1 cellular context compared by ENCODE assay signal in genomic region chr13:40665061-40665753, GRCh38.
TF ChIP-seq lines count a peak whose summit lies in the region.

No MANE protein-coding gene starts in this region.

TF ChIP-seq in HEK293, 187 proteins besides CTCF, POLR2A, EP300 and RAD21 (continued from another document and continues in another):
- TF ChIP-seq, protein P1, sequence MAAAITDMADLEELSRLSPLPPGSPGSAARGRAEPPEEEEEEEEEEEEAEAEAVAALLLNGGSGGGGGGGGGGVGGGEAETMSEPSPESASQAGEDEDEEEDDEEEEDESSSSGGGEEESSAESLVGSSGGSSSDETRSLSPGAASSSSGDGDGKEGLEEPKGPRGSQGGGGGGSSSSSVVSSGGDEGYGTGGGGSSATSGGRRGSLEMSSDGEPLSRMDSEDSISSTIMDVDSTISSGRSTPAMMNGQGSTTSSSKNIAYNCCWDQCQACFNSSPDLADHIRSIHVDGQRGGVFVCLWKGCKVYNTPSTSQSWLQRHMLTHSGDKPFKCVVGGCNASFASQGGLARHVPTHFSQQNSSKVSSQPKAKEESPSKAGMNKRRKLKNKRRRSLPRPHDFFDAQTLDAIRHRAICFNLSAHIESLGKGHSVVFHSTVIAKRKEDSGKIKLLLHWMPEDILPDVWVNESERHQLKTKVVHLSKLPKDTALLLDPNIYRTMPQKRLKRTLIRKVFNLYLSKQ (tag by site-specific recombination; IDR thresholded peaks at IDR 0.05; ENCODE audit: borderline replicate concordance) = no peak
- TF ChIP-seq ZNF274 (IDR thresholded peaks at IDR 0.05; ENCODE audit: low read length) (no peak), ZNF274 (tag by site-specific recombination; IDR thresholded peaks at IDR 0.05; ENCODE audit: borderline replicate concordance) (no peak), ZNF571 (tag by site-specific recombination; IDR thresholded peaks at IDR 0.05) (no peak), ZNF76 (tag by site-specific recombination; IDR thresholded peaks at IDR 0.05; ENCODE audit: borderline replicate concordance, low read depth) (no peak), ZNF426 (tag by site-specific recombination; IDR thresholded peaks at IDR 0.05) (no peak), KLF16 (tag by site-specific recombination; IDR thresholded peaks at IDR 0.05) (0 out of 2 replicates have a peak, but pooled peaks have one; percentile 14), ZNF26 (tag by site-specific recombination; IDR thresholded peaks at IDR 0.05) (no peak), TCF7L2 (IDR thresholded peaks at IDR 0.05; ENCODE audit: borderline replicate concordance, low read depth, low read length) (no peak), ZNF16 (tag by site-specific recombination; IDR thresholded peaks at IDR 0.05; ENCODE audit: low read depth) (no peak), MZF1 (tag by site-specific recombination; IDR thresholded peaks at IDR 0.05; ENCODE audit: borderline replicate concordance) (no peak), ZNF404 (tag by site-specific recombination; IDR thresholded peaks at IDR 0.05) (no peak), ZNF23 (tag by site-specific recombination; IDR thresholded peaks at IDR 0.05; ENCODE audit: borderline replicate concordance) (no peak), OVOL3 (tag by site-specific recombination; IDR thresholded peaks at IDR 0.05) (no peak), MEIS1 (CRISPR knock-in tag; IDR thresholded peaks at IDR 0.05; ENCODE audit: borderline replicate concordance) (no peak), ZNF140 (tag by site-specific recombination; IDR thresholded peaks at IDR 0.05) (no peak), ZNF664 (tag by site-specific recombination; IDR thresholded peaks at IDR 0.05) (no peak), ZBTB8A (tag by site-specific recombination; IDR thresholded peaks at IDR 0.05) (0 out of 2 replicates have a peak, but pooled peaks have one; percentile 9), ZNF580 (tag by site-specific recombination; IDR thresholded peaks at IDR 0.05) (no peak), ZNF335 (tag by site-specific recombination; conservative IDR thresholded peaks at IDR 0.05) (peak; percentile 15), PBX3 (CRISPR knock-in tag; IDR thresholded peaks at IDR 0.05) (no peak), ZNF623 (tag by site-specific recombination; IDR thresholded peaks at IDR 0.05) (no peak), ZNF596 (tag by site-specific recombination; IDR thresholded peaks at IDR 0.05) (0 out of 2 replicates have a peak, but pooled peaks have one; percentile 1), ZNF48 (tag by site-specific recombination; IDR thresholded peaks at IDR 0.05) (no peak), ZNF677 (tag by site-specific recombination; IDR thresholded peaks at IDR 0.05) (no peak), ZNF221 (tag by site-specific recombination; IDR thresholded peaks at IDR 0.05; ENCODE audit: borderline replicate concordance) (no peak), ZBTB17 (tag by site-specific recombination; IDR thresholded peaks at IDR 0.05) (peak; percentile 90), ZNF157 (tag by site-specific recombination; IDR thresholded peaks at IDR 0.05) (no peak), ZNF830 (tag by site-specific recombination; IDR thresholded peaks at IDR 0.05; ENCODE audit: low read depth) (no peak), ZNF239 (tag by site-specific recombination; IDR thresholded peaks at IDR 0.05) (no peak), ZNF132 (tag by site-specific recombination; IDR thresholded peaks at IDR 0.05; ENCODE audit: borderline replicate concordance) (no peak), ZNF394 (tag by site-specific recombination; IDR thresholded peaks at IDR 0.05; ENCODE audit: borderline replicate concordance) (peak; percentile 31; the same call in 1 of the 2 replicates), PRDM4 (tag by site-specific recombination; IDR thresholded peaks at IDR 0.05) (no peak), WT1 (tag by site-specific recombination; IDR thresholded peaks at IDR 0.05) (no peak; the same call in 1 of the 2 replicates), SALL2 (tag by site-specific recombination; IDR thresholded peaks at IDR 0.05; ENCODE audit: borderline replicate concordance) (no peak), ZNF610 (tag by site-specific recombination; IDR thresholded peaks at IDR 0.05; ENCODE audit: borderline replicate concordance) (no peak)
- TF ChIP-seq, protein P2, sequence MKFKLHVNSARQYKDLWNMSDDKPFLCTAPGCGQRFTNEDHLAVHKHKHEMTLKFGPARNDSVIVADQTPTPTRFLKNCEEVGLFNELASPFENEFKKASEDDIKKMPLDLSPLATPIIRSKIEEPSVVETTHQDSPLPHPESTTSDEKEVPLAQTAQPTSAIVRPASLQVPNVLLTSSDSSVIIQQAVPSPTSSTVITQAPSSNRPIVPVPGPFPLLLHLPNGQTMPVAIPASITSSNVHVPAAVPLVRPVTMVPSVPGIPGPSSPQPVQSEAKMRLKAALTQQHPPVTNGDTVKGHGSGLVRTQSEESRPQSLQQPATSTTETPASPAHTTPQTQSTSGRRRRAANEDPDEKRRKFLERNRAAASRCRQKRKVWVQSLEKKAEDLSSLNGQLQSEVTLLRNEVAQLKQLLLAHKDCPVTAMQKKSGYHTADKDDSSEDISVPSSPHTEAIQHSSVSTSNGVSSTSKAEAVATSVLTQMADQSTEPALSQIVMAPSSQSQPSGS (tag by site-specific recombination; IDR thresholded peaks at IDR 0.05; ENCODE audit: low read depth) = no peak
- TF ChIP-seq, protein P3, sequence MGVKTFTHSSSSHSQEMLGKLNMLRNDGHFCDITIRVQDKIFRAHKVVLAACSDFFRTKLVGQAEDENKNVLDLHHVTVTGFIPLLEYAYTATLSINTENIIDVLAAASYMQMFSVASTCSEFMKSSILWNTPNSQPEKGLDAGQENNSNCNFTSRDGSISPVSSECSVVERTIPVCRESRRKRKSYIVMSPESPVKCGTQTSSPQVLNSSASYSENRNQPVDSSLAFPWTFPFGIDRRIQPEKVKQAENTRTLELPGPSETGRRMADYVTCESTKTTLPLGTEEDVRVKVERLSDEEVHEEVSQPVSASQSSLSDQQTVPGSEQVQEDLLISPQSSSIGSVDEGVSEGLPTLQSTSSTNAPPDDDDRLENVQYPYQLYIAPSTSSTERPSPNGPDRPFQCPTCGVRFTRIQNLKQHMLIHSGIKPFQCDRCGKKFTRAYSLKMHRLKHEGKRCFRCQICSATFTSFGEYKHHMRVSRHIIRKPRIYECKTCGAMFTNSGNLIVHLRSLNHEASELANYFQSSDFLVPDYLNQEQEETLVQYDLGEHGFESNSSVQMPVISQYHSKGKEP (tag by site-specific recombination; IDR thresholded peaks at IDR 0.05) = no peak
- TF ChIP-seq, protein P4, sequence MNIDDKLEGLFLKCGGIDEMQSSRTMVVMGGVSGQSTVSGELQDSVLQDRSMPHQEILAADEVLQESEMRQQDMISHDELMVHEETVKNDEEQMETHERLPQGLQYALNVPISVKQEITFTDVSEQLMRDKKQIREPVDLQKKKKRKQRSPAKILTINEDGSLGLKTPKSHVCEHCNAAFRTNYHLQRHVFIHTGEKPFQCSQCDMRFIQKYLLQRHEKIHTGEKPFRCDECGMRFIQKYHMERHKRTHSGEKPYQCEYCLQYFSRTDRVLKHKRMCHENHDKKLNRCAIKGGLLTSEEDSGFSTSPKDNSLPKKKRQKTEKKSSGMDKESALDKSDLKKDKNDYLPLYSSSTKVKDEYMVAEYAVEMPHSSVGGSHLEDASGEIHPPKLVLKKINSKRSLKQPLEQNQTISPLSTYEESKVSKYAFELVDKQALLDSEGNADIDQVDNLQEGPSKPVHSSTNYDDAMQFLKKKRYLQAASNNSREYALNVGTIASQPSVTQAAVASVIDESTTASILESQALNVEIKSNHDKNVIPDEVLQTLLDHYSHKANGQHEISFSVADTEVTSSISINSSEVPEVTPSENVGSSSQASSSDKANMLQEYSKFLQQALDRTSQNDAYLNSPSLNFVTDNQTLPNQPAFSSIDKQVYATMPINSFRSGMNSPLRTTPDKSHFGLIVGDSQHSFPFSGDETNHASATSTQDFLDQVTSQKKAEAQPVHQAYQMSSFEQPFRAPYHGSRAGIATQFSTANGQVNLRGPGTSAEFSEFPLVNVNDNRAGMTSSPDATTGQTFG (tag by site-specific recombination; IDR thresholded peaks at IDR 0.05; ENCODE audit: borderline replicate concordance) = no peak
- TF ChIP-seq, protein P5, sequence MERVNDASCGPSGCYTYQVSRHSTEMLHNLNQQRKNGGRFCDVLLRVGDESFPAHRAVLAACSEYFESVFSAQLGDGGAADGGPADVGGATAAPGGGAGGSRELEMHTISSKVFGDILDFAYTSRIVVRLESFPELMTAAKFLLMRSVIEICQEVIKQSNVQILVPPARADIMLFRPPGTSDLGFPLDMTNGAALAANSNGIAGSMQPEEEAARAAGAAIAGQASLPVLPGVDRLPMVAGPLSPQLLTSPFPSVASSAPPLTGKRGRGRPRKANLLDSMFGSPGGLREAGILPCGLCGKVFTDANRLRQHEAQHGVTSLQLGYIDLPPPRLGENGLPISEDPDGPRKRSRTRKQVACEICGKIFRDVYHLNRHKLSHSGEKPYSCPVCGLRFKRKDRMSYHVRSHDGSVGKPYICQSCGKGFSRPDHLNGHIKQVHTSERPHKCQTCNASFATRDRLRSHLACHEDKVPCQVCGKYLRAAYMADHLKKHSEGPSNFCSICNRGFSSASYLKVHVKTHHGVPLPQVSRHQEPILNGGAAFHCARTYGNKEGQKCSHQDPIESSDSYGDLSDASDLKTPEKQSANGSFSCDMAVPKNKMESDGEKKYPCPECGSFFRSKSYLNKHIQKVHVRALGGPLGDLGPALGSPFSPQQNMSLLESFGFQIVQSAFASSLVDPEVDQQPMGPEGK (tag by site-specific recombination; IDR thresholded peaks at IDR 0.05) = peak; percentile 76
- TF ChIP-seq, protein P6, sequence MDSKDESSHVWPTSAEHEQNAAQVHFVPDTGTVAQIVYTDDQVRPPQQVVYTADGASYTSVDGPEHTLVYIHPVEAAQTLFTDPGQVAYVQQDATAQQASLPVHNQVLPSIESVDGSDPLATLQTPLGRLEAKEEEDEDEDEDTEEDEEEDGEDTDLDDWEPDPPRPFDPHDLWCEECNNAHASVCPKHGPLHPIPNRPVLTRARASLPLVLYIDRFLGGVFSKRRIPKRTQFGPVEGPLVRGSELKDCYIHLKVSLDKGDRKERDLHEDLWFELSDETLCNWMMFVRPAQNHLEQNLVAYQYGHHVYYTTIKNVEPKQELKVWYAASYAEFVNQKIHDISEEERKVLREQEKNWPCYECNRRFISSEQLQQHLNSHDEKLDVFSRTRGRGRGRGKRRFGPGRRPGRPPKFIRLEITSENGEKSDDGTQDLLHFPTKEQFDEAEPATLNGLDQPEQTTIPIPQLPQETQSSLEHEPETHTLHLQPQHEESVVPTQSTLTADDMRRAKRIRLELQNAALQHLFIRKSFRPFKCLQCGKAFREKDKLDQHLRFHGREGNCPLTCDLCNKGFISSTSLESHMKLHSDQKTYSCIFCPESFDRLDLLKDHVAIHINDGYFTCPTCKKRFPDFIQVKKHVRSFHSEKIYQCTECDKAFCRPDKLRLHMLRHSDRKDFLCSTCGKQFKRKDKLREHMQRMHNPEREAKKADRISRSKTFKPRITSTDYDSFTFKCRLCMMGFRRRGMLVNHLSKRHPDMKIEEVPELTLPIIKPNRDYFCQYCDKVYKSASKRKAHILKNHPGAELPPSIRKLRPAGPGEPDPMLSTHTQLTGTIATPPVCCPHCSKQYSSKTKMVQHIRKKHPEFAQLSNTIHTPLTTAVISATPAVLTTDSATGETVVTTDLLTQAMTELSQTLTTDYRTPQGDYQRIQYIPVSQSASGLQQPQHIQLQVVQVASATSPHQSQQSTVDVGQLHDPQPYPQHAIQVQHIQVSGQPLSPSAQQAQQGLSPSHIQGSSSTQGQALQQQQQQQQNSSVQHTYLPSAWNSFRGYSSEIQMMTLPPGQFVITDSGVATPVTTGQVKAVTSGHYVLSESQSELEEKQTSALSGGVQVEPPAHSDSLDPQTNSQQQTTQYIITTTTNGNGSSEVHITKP (tag by site-specific recombination; IDR thresholded peaks at IDR 0.05) = peak; percentile 91
- TF ChIP-seq, protein P7, sequence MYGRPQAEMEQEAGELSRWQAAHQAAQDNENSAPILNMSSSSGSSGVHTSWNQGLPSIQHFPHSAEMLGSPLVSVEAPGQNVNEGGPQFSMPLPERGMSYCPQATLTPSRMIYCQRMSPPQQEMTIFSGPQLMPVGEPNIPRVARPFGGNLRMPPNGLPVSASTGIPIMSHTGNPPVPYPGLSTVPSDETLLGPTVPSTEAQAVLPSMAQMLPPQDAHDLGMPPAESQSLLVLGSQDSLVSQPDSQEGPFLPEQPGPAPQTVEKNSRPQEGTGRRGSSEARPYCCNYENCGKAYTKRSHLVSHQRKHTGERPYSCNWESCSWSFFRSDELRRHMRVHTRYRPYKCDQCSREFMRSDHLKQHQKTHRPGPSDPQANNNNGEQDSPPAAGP (tag by site-specific recombination; IDR thresholded peaks at IDR 0.05) = no peak
